Comparison of ENCODE assay signal across 28 cellular contexts in the genomic region with DNA sequence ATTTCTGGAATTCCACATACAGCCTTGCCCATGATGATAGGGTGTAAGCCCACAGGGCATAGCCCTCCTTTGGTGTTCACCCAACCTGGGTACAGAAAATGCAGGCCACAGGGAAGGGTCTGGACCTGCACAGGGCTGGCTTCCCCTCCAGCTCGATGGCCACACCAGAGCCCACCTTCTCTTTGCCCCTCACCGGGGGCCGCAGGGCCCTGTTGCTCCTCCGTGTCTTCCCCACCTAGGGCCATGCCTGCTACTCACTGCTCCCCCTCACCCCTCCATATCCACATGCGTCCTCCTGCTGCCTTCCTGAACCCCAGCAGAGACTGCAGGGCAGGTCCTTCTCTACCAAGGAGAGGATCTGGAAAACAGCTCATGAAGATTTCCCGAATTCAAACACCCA. TPM values are rescaled to one million over a fixed set of nuclear protein-coding genes. Genes with fewer than 3 reads are reported as not detected.
DNase-seq lines count a peak whose midpoint lies in the region; ATAC-seq and TF ChIP-seq lines count a peak whose summit lies in the region.
"Had no signal": no experiment of that assay in that cellular context is flagged by ENCODE, and none has a peak within 500 bp of the region (broad histone marks: within the 10 kb centered on the region; RNA-seq: fewer than 3 reads in every experiment).

No MANE protein-coding gene starts in this region.

- H3K4me1 Mint-ChIP-seq in activated CD8-positive, alpha-beta memory T cell treated with anti-CD3 and anti-CD28 coated beads, Interleukin-2, amount 10 ng/mL, durations not matched to agents 7 days and 5 days = peaks cover 39% of the 10 kb centered on the region
- peaks cover 56% of the 10 kb centered on the region for H3K4me1 Mint-ChIP-seq in GM23338
- peaks cover 29% of the 10 kb centered on the region for H3K4me1 Mint-ChIP-seq in stimulated activated effector memory CD8-positive, alpha-beta T cell treated with anti-CD3 and anti-CD28 coated beads, Interleukin-12 subunit alpha, Interleukin-12 subunit beta, amount 100 ng/mL, for 72 hours

- peaks cover 34% of the 10 kb centered on the region for H3K79me2 ChIP-seq in GM23338 (replicated peaks; ENCODE audit: insufficient read depth)

- H3K9me2 ChIP-seq in GM23338 (ENCODE audit: insufficient read depth) = no peaks in the 10 kb centered on the region

- no peak overlapping the region for H2AFZ ChIP-seq in GM23338

- peaks cover 26% of the 10 kb centered on the region for H4K20me1 ChIP-seq in GM23338 (replicated peaks; ENCODE audit: insufficient read depth)

- H3K27me3 ChIP-seq in GM23338 (ENCODE audit: insufficient read depth) = no peaks in the 10 kb centered on the region
- H3K27me3 ChIP-seq: cardiac muscle cell, gastroesophageal sphincter, SJSA1, uterus had no signal

- no peak for ATAC-seq in activated CD8-positive, alpha-beta memory T cell treated with anti-CD3 and anti-CD28 coated beads, Interleukin-2, amount 10 ng/mL, durations not matched to agents 7 days and 5 days
- ATAC-seq in GM23338 (no peak), HG02870 (IDR thresholded peaks at IDR 0.05; ENCODE audit: unreplicated experiment) (no peak)
- ATAC-seq in stimulated activated effector memory CD8-positive, alpha-beta T cell treated with anti-CD3 and anti-CD28 coated beads, Interleukin-12 subunit alpha, Interleukin-12 subunit beta, amount 100 ng/mL, for 72 hours = no peak
- ATAC-seq: activated CD4-positive, CD25-positive, alpha-beta regulatory T cell treated with anti-CD3 and anti-CD28 coated beads, Interleukin-2, amount 50 U/mL, for 24 hours; gastroesophageal sphincter had no signal

- no peaks in the 10 kb centered on the region for H3K36me3 ChIP-seq in GM23338 (ENCODE audit: insufficient read depth)
- H3K36me3 ChIP-seq: cardiac muscle cell, uterus had no signal

- no peak overlapping the region for H3K4me3 Mint-ChIP-seq in activated CD8-positive, alpha-beta memory T cell treated with anti-CD3 and anti-CD28 coated beads, Interleukin-2, amount 10 ng/mL, durations not matched to agents 7 days and 5 days
- H3K4me3 Mint-ChIP-seq in GM23338 = no peak overlapping the region
- no peak overlapping the region for H3K4me3 Mint-ChIP-seq in stimulated activated effector memory CD8-positive, alpha-beta T cell treated with anti-CD3 and anti-CD28 coated beads, Interleukin-12 subunit alpha, Interleukin-12 subunit beta, amount 100 ng/mL, for 72 hours
- H3K4me3 Mint-ChIP-seq: activated naive CD4-positive, alpha-beta T cell treated with anti-CD3 and anti-CD28 coated beads, Interleukin-2, amount 10 ng/mL, durations not matched to agents 7 days and 5 days had no signal

- no peak for TF ChIP-seq CTCF in GM23338 (conservative IDR thresholded peaks at IDR 0.05; ENCODE audit: low read depth in 2 of 2)

- no peaks in the 10 kb centered on the region for H3K27me3 Mint-ChIP-seq in activated CD8-positive, alpha-beta memory T cell treated with anti-CD3 and anti-CD28 coated beads, Interleukin-2, amount 10 ng/mL, durations not matched to agents 7 days and 5 days
- peaks cover 1% of the 10 kb centered on the region for H3K27me3 Mint-ChIP-seq in GM23338 (ENCODE audit: insufficient read depth, low read depth, poor library complexity)
- H3K27me3 Mint-ChIP-seq: activated naive CD4-positive, alpha-beta T cell treated with anti-CD3 and anti-CD28 coated beads, Interleukin-2, amount 10 ng/mL, durations not matched to agents 7 days and 5 days had no signal

- H3K4me2 ChIP-seq in GM23338 = no peak overlapping the region
- H3K4me2 ChIP-seq: A549 had no signal

- H3K27ac Mint-ChIP-seq in activated CD8-positive, alpha-beta memory T cell treated with anti-CD3 and anti-CD28 coated beads, Interleukin-2, amount 10 ng/mL, durations not matched to agents 7 days and 5 days = peak overlapping the region; percentile 39
- peak overlapping the region; percentile 45; the same call in 1 of the 2 replicates for H3K27ac Mint-ChIP-seq in GM23338
- H3K27ac Mint-ChIP-seq in stimulated activated effector memory CD8-positive, alpha-beta T cell treated with anti-CD3 and anti-CD28 coated beads, Interleukin-12 subunit alpha, Interleukin-12 subunit beta, amount 100 ng/mL, for 72 hours = peak overlapping the region; percentile 96
- H3K27ac Mint-ChIP-seq: activated naive CD4-positive, alpha-beta T cell treated with anti-CD3 and anti-CD28 coated beads, Interleukin-2, amount 10 ng/mL, durations not matched to agents 7 days and 5 days had no signal

- H3F3A ChIP-seq in GM23338 (replicated peaks; ENCODE audit: low read depth) = no peaks in the 10 kb centered on the region; the same call in 1 of the 2 replicates

- peaks cover 35% of the 10 kb centered on the region for H3K4me1 ChIP-seq in GM23338 (ENCODE audit: insufficient read depth)
- H3K4me1 ChIP-seq: A549 had no signal

- DNase-seq in activated CD8-positive, alpha-beta memory T cell treated with anti-CD3 and anti-CD28 coated beads, Interleukin-2, amount 10 ng/mL, durations not matched to agents 7 days and 5 days = no peak
- no peak for DNase-seq in activated CD8-positive, alpha-beta memory T cell treated with anti-CD3 and anti-CD28 coated beads for 24 hours
- DNase-seq in GM23338 (ENCODE audit: low spot score) (no peak), 8988T (no peak), NCI-H748 (lab: John Stamatoyannopoulos, UW; ENCODE audit: unreplicated experiment) (no peak)
- DNase-seq in stimulated activated effector memory CD8-positive, alpha-beta T cell treated with anti-CD3 and anti-CD28 coated beads, Interleukin-12 subunit alpha, Interleukin-12 subunit beta, amount 100 ng/mL, for 72 hours (ENCODE audit: low spot score in 2 of 2) = no peak
- DNase-seq: activated naive CD4-positive, alpha-beta T cell treated with anti-CD3 and anti-CD28 coated beads, Interleukin-2, amount 10 ng/mL, durations not matched to agents 7 days and 5 days; AML-193; cortex of kidney; DMS79 treated with DMSO at 0.1 percent for 48 hours; GF-D8; left colon; NCI-H1105; NCI-H2029; occipital lobe; psoas muscle; stimulated activated naive CD4-positive, alpha-beta T cell; uterus had no signal

- no peak overlapping the region for H3K4me3 ChIP-seq in GM23338
- H3K4me3 ChIP-seq: A549, cardiac muscle cell, gastroesophageal sphincter, psoas muscle, SJSA1, thoracic aorta, uterus had no signal

- H3K27ac ChIP-seq in GM23338 (ENCODE audit: low read depth) (peak overlapping the region; percentile 55; the same call in 1 of the 2 replicates), cingulate gyrus (ENCODE audit: low read depth, low read length) (peak overlapping the region; percentile 23)
- H3K27ac ChIP-seq: A549, cardiac muscle cell, gastroesophageal sphincter, psoas muscle, SJSA1, thoracic aorta, uterus had no signal

- CTCF ChIA-PET in activated CD8-positive, alpha-beta memory T cell treated with anti-CD3 and anti-CD28 coated beads, Interleukin-2, amount 10 ng/mL, durations not matched to agents 7 days and 5 days (lab: Charles Lee) = interaction anchor here (0.8 to 7.7 kb wide), 5 partner anchors 12 to 106 kb away, joined by 3 to 59 read pairs (median 4); no protein-coding TSS in a partner anchor

- peaks cover 3% of the 10 kb centered on the region for H3K36me3 Mint-ChIP-seq in activated CD8-positive, alpha-beta memory T cell treated with anti-CD3 and anti-CD28 coated beads, Interleukin-2, amount 10 ng/mL, durations not matched to agents 7 days and 5 days
- peaks cover 8% of the 10 kb centered on the region; the same call in 2 of the 3 replicates for H3K36me3 Mint-ChIP-seq in GM23338 (ENCODE audit: low read depth)
- peaks cover 13% of the 10 kb centered on the region for H3K36me3 Mint-ChIP-seq in stimulated activated effector memory CD8-positive, alpha-beta T cell treated with anti-CD3 and anti-CD28 coated beads, Interleukin-12 subunit alpha, Interleukin-12 subunit beta, amount 100 ng/mL, for 72 hours

- no peaks in the 10 kb centered on the region for H3K9me3 Mint-ChIP-seq in activated CD8-positive, alpha-beta memory T cell treated with anti-CD3 and anti-CD28 coated beads, Interleukin-2, amount 10 ng/mL, durations not matched to agents 7 days and 5 days (ENCODE audit: low read depth)
- no peaks in the 10 kb centered on the region for H3K9me3 Mint-ChIP-seq in GM23338
- no peaks in the 10 kb centered on the region for H3K9me3 Mint-ChIP-seq in stimulated activated effector memory CD8-positive, alpha-beta T cell treated with anti-CD3 and anti-CD28 coated beads, Interleukin-12 subunit alpha, Interleukin-12 subunit beta, amount 100 ng/mL, for 72 hours
- H3K9me3 Mint-ChIP-seq: activated naive CD4-positive, alpha-beta T cell treated with anti-CD3 and anti-CD28 coated beads, Interleukin-2, amount 10 ng/mL, durations not matched to agents 7 days and 5 days had no signal

TF ChIP-seq in GM23338, 12 proteins besides CTCF, POLR2A, EP300 and RAD21 (continues in another document):
- no peak for TF ChIP-seq NANOG (IDR thresholded peaks at IDR 0.05; ENCODE audit: borderline replicate concordance)
- TF ChIP-seq CREB1 (CRISPR knock-in tag; IDR thresholded peaks at IDR 0.05; ENCODE audit: low read depth) = no peak
- TF ChIP-seq EZH2phosphoT487 (IDR thresholded peaks at IDR 0.05; ENCODE audit: unreplicated experiment) = no peak

RNA-seq across cellular contexts. Expression of a gene that starts 20.3 kb away (rescaled TPM):
- 10 to 100 TPM; 45.2 to 57.3 TPM for total RNA-seq in activated CD8-positive, alpha-beta memory T cell treated with anti-CD3 and anti-CD28 coated beads, Interleukin-2, amount 10 ng/mL, durations not matched to agents 7 days and 5 days
- total RNA-seq in GM23338 (2014; rRNA removed; shearing (Covaris generic)) = 56.3 and 57.6 TPM in 2 replicates
- 38.2 and 39.2 TPM in 2 replicates for polyA plus RNA-seq in GM23338 (2016; fragmentation: Nextera tagmentation; extraction: Ambion mirVana)
- total RNA-seq: HT-29 had no signal

RNA-seq across cellular contexts. Expression of a gene that starts 37.9 kb away (rescaled TPM):
- total RNA-seq in activated CD8-positive, alpha-beta memory T cell treated with anti-CD3 and anti-CD28 coated beads, Interleukin-2, amount 10 ng/mL, durations not matched to agents 7 days and 5 days = under 1 TPM in 1 of 2 experiments, not detected in 1; 0.14 TPM
- 1.2 and 2.2 TPM in 2 replicates for total RNA-seq in GM23338 (2014; rRNA removed; shearing (Covaris generic))
- polyA plus RNA-seq in GM23338 (2016; fragmentation: Nextera tagmentation; extraction: Ambion mirVana) = 0.09 and 0.37 TPM in 2 replicates
- total RNA-seq: HT-29, M059J, occipital lobe, SJSA1, thoracic aorta had no signal

RNA-seq across cellular contexts. Expression of a gene that starts 42.1 kb away (rescaled TPM):
- total RNA-seq in activated CD8-positive, alpha-beta memory T cell treated with anti-CD3 and anti-CD28 coated beads, Interleukin-2, amount 10 ng/mL, durations not matched to agents 7 days and 5 days = 100 to 1,000 TPM in 1 of 2 experiments, 10 to 100 TPM in 1; 96.5 to 103 TPM
- 30.1 and 33.0 TPM in 2 replicates for total RNA-seq in GM23338 (2014; rRNA removed; shearing (Covaris generic))
- polyA plus RNA-seq in GM23338 (2016; fragmentation: Nextera tagmentation; extraction: Ambion mirVana) = 38.1 and 40.9 TPM in 2 replicates

RNA-seq across cellular contexts. Expression of a gene that starts 43.9 kb away (rescaled TPM):
- 10 to 100 TPM; 52.5 to 72.5 TPM for total RNA-seq in activated CD8-positive, alpha-beta memory T cell treated with anti-CD3 and anti-CD28 coated beads, Interleukin-2, amount 10 ng/mL, durations not matched to agents 7 days and 5 days
- 51.8 and 61.7 TPM in 2 replicates for total RNA-seq in GM23338 (2014; rRNA removed; shearing (Covaris generic))
- 50.4 and 50.7 TPM in 2 replicates for polyA plus RNA-seq in GM23338 (2016; fragmentation: Nextera tagmentation; extraction: Ambion mirVana)

Comparison
In these comparisons a context has a peak if more than half of its experiments do, and no peak if none do; other contexts are left out.
1. H3K27ac Mint-ChIP-seq: peak in every context shown above with its lines; median percentile 96 in stimulated activated effector memory CD8-positive, alpha-beta T cell treated with anti-CD3 and anti-CD28 coated beads, Interleukin-12 subunit alpha, Interleukin-12 subunit beta, amount 100 ng/mL, for 72 hours; 45 in GM23338; 39 in activated CD8-positive, alpha-beta memory T cell treated with anti-CD3 and anti-CD28 coated beads, Interleukin-2, amount 10 ng/mL, durations not matched to agents 7 days and 5 days.